ENCODE assay signal across 1 cellular context in genomic region chr6:89073014-89073620, GRCh38.
TF ChIP-seq lines count a peak whose summit lies in the region.

No MANE protein-coding gene starts in this region.

TF ChIP-seq in K562, 482 proteins besides CTCF, POLR2A, EP300 and RAD21 (continued from another document and continues in another):
- TF ChIP-seq MGA (IDR thresholded peaks at IDR 0.05): no peak
- no peak for TF ChIP-seq ZNF75A (CRISPR knock-in tag; IDR thresholded peaks at IDR 0.05)
- TF ChIP-seq ZNF217 (CRISPR knock-in tag; IDR thresholded peaks at IDR 0.05): no peak
- TF ChIP-seq SIRT6 (IDR thresholded peaks at IDR 0.05; ENCODE audit: low read depth, low read length): no peak
- TF ChIP-seq ZNF24 (IDR thresholded peaks at IDR 0.05): no peak
- no peak for TF ChIP-seq ZNF212 (CRISPR knock-in tag; IDR thresholded peaks at IDR 0.05)
- TF ChIP-seq TEAD1 (CRISPR knock-in tag; IDR thresholded peaks at IDR 0.05): no peak
- no peak for TF ChIP-seq ZNF174 (CRISPR knock-in tag; IDR thresholded peaks at IDR 0.05)
- TF ChIP-seq ZNF3 (CRISPR knock-in tag; IDR thresholded peaks at IDR 0.05): no peak
- peak; percentile 28 for TF ChIP-seq PRDM10 (IDR thresholded peaks at IDR 0.05; ENCODE audit: partially characterized antibody)
- no peak for TF ChIP-seq POLR3G (IDR thresholded peaks at IDR 0.05; ENCODE audit: extremely low read depth, insufficient read length, insufficient replicate concordance)
- no peak for TF ChIP-seq NFIC (IDR thresholded peaks at IDR 0.05)
- peak; percentile 78 to 83 for TF ChIP-seq KDM1A (IDR thresholded peaks at IDR 0.05)
- peak; percentile 86 for TF ChIP-seq SMAD4 (CRISPR knock-in tag; conservative IDR thresholded peaks at IDR 0.05)
- no peak for TF ChIP-seq IRF2 (CRISPR knock-in tag; IDR thresholded peaks at IDR 0.05)
- no peak for TF ChIP-seq ZBTB1 (CRISPR knock-in tag; IDR thresholded peaks at IDR 0.05; ENCODE audit: borderline replicate concordance, low read depth)
- TF ChIP-seq SRSF9 (IDR thresholded peaks at IDR 0.05; ENCODE audit: borderline replicate concordance, low read depth, low read length): no peak
- peak in 1 of 2 experiments; percentile 92; a peak in 2 of 4 replicates for TF ChIP-seq FOXA3 (CRISPR knock-in tag; conservative IDR thresholded peaks at IDR 0.05 in 1 of 2, IDR thresholded peaks at IDR 0.05 in 1 of 2)
- TF ChIP-seq SIN3B (IDR thresholded peaks at IDR 0.05; ENCODE audit: low read depth): no peak
- no peak for TF ChIP-seq RBM17 (IDR thresholded peaks at IDR 0.05; ENCODE audit: borderline replicate concordance, low read depth, low read length)
- no peak for TF ChIP-seq MYNN (IDR thresholded peaks at IDR 0.05)
- no peak for TF ChIP-seq MYNN (CRISPR knock-in tag; IDR thresholded peaks at IDR 0.05)
- TF ChIP-seq ARID4B (CRISPR knock-in tag; IDR thresholded peaks at IDR 0.05): no peak
- peak in 1 of 2 experiments; percentile 52; a peak in 1 of 3 replicates for TF ChIP-seq CBX3 (IDR thresholded peaks at IDR 0.05; ENCODE audit: borderline replicate concordance in 1 of 2, low read length in 2 of 2)
- no peak for TF ChIP-seq ZNF140 (CRISPR knock-in tag; IDR thresholded peaks at IDR 0.05)
- no peak for TF ChIP-seq ZFP1 (CRISPR knock-in tag; IDR thresholded peaks at IDR 0.05)
- no peak for TF ChIP-seq YBX1 (IDR thresholded peaks at IDR 0.05)
- TF ChIP-seq CBX2 (IDR thresholded peaks at IDR 0.05; ENCODE audit: insufficient read depth, low read length, poor library complexity, severe bottlenecking): no peak
- TF ChIP-seq NCOR1 (IDR thresholded peaks at IDR 0.05): peak; percentile 86
- no peak for TF ChIP-seq MXD1 (CRISPR knock-in tag; IDR thresholded peaks at IDR 0.05; ENCODE audit: borderline replicate concordance, poor library complexity, severe bottlenecking)
- no peak for TF ChIP-seq SMARCB1 (IDR thresholded peaks at IDR 0.05; ENCODE audit: insufficient read length, low read depth)
- no peak for TF ChIP-seq KAT8 (IDR thresholded peaks at IDR 0.05; ENCODE audit: low read depth)
- TF ChIP-seq LARP7 (IDR thresholded peaks at IDR 0.05): no peak
- no peak for TF ChIP-seq XRCC5 (IDR thresholded peaks at IDR 0.05; ENCODE audit: low read depth, low read length)
- no peak for TF ChIP-seq ARID3B (CRISPR knock-in tag; IDR thresholded peaks at IDR 0.05; ENCODE audit: borderline replicate concordance)
- TF ChIP-seq DEAF1 (CRISPR knock-in tag; IDR thresholded peaks at IDR 0.05): no peak
- no peak for TF ChIP-seq ZNF277 (CRISPR knock-in tag; IDR thresholded peaks at IDR 0.05; ENCODE audit: borderline replicate concordance)
